1 cellular context compared by ENCODE assay signal in genomic region chr1:33433509-33434362, GRCh38.
TF ChIP-seq lines count a peak whose summit lies in the region.

No MANE protein-coding gene starts in this region.

TF ChIP-seq in K562, 482 proteins besides CTCF, POLR2A, EP300 and RAD21 (continued from another document):
- 0 out of 2 replicates have a peak, but pooled peaks have one; percentile 49 for TF ChIP-seq FOXP4 (CRISPR knock-in tag; IDR thresholded peaks at IDR 0.05; ENCODE audit: borderline replicate concordance)
- peak; percentile 54; the same call in 1 of the 2 replicates for TF ChIP-seq GTF2E2 (tag; IDR thresholded peaks at IDR 0.05)
- no peak for TF ChIP-seq ILF3 (IDR thresholded peaks at IDR 0.05; ENCODE audit: borderline replicate concordance)
- no peak for TF ChIP-seq E2F6 (IDR thresholded peaks at IDR 0.05; ENCODE audit: borderline replicate concordance in 1 of 2, extremely low read depth in 1 of 2, insufficient read depth in 1 of 2, insufficient read length in 1 of 2, low read depth in 1 of 2, low read length in 1 of 2, poor library complexity in 1 of 2, severe bottlenecking in 1 of 2)
- no peak for TF ChIP-seq TAL1 (IDR thresholded peaks at IDR 0.05)
- TF ChIP-seq LCOR (CRISPR knock-in tag; IDR thresholded peaks at IDR 0.05): no peak
- TF ChIP-seq USF2 (CRISPR knock-in tag; IDR thresholded peaks at IDR 0.05): no peak
- peak; percentile 37; the same call in 1 of the 2 replicates for TF ChIP-seq MAFK (IDR thresholded peaks at IDR 0.05; ENCODE audit: low read length)
- TF ChIP-seq PKNOX1 (IDR thresholded peaks at IDR 0.05): peak; percentile 39; the same call in 1 of the 2 replicates
- no peak for TF ChIP-seq ZNF830 (CRISPR knock-in tag; IDR thresholded peaks at IDR 0.05)
- peak; percentile 77 for TF ChIP-seq SMARCE1 (IDR thresholded peaks at IDR 0.05)
- TF ChIP-seq CTBP1 (IDR thresholded peaks at IDR 0.05; ENCODE audit: borderline replicate concordance): peak; percentile 52; the same call in 1 of the 2 replicates
- no peak for TF ChIP-seq ETV6 (IDR thresholded peaks at IDR 0.05; ENCODE audit: borderline replicate concordance in 1 of 2, low read depth in 2 of 2, low read length in 1 of 2)
- TF ChIP-seq ETV6 (CRISPR knock-in tag; IDR thresholded peaks at IDR 0.05; ENCODE audit: borderline replicate concordance): no peak
- no peak for TF ChIP-seq FOXP1 (CRISPR knock-in tag; IDR thresholded peaks at IDR 0.05)
- peak; percentile 76 for TF ChIP-seq ARID1B (IDR thresholded peaks at IDR 0.05)
- 0 out of 2 replicates have a peak, but pooled peaks have one; percentile 18 for TF ChIP-seq SOX6 (IDR thresholded peaks at IDR 0.05)
- no peak for TF ChIP-seq SRSF9 (IDR thresholded peaks at IDR 0.05; ENCODE audit: borderline replicate concordance, low read depth, low read length)
- TF ChIP-seq SMARCC2 (IDR thresholded peaks at IDR 0.05; ENCODE audit: low read depth): 0 out of 2 replicates have a peak, but pooled peaks have one; percentile 50
- peak; percentile 75 for TF ChIP-seq SPI1 (IDR thresholded peaks at IDR 0.05; ENCODE audit: borderline replicate concordance, low read depth, low read length)
- no peak for TF ChIP-seq BDP1 (IDR thresholded peaks at IDR 0.05; ENCODE audit: insufficient read depth, insufficient read length)
- no peak for TF ChIP-seq HDGF (IDR thresholded peaks at IDR 0.05)
- TF ChIP-seq SLC30A9 (CRISPR knock-in tag; IDR thresholded peaks at IDR 0.05): no peak
- no peak for TF ChIP-seq ZNF512 (tag; IDR thresholded peaks at IDR 0.05)
- TF ChIP-seq ZNF584 (CRISPR knock-in tag; IDR thresholded peaks at IDR 0.05; ENCODE audit: low read depth): 0 out of 2 replicates have a peak, but pooled peaks have one; percentile 26
- TF ChIP-seq HDAC1 (IDR thresholded peaks at IDR 0.05): no peak; a peak in 1 of 4 replicates
- no peak for TF ChIP-seq TCFL5 (CRISPR knock-in tag; conservative IDR thresholded peaks at IDR 0.05)
- TF ChIP-seq ZNF347 (CRISPR knock-in tag; IDR thresholded peaks at IDR 0.05; ENCODE audit: low read depth): no peak
- peak; percentile 72 for TF ChIP-seq DPF2 (IDR thresholded peaks at IDR 0.05)
- TF ChIP-seq RBM25 (IDR thresholded peaks at IDR 0.05; ENCODE audit: low read depth, low read length, severe bottlenecking): no peak
- TF ChIP-seq ETV1 (tag; conservative IDR thresholded peaks at IDR 0.05; ENCODE audit: low read depth): peak; percentile 23; the same call in 1 of the 2 replicates
- TF ChIP-seq ATF3 (IDR thresholded peaks at IDR 0.05): peak; percentile 87
- no peak for TF ChIP-seq ATF3 (CRISPR knock-in tag; conservative IDR thresholded peaks at IDR 0.05)
- no peak for TF ChIP-seq PBX2 (CRISPR knock-in tag; IDR thresholded peaks at IDR 0.05; ENCODE audit: low read depth)
- TF ChIP-seq PBX2 (tag; conservative IDR thresholded peaks at IDR 0.05; ENCODE audit: low read depth): peak; percentile 44
- TF ChIP-seq ZBED1 (IDR thresholded peaks at IDR 0.05): no peak
- no peak for TF ChIP-seq TBP (optimal IDR thresholded peaks at IDR 0.05; ENCODE audit: low read depth, low read length)
- peak; percentile 25 for TF ChIP-seq CBFA2T3 (IDR thresholded peaks at IDR 0.05)
- TF ChIP-seq TEAD1 (CRISPR knock-in tag; IDR thresholded peaks at IDR 0.05): no peak
- TF ChIP-seq KDM1A (IDR thresholded peaks at IDR 0.05): 0 out of 4 replicates have a peak, but pooled peaks of 1 of the 2 experiments have one; percentile 23
- no peak for TF ChIP-seq ARNT (IDR thresholded peaks at IDR 0.05)
- peak; percentile 20; the same call in 1 of the 2 replicates for TF ChIP-seq BACH1 (tag; IDR thresholded peaks at IDR 0.05)
- TF ChIP-seq ZNF75A (CRISPR knock-in tag; IDR thresholded peaks at IDR 0.05): no peak
- TF ChIP-seq FOXA3 (CRISPR knock-in tag; conservative IDR thresholded peaks at IDR 0.05 in 1 of 2, IDR thresholded peaks at IDR 0.05 in 1 of 2): peak; percentile 27 to 66; a peak in 3 of 4 replicates
- peak; percentile 79 for TF ChIP-seq VEZF1 (CRISPR knock-in tag; IDR thresholded peaks at IDR 0.05)
- TF ChIP-seq TRIM24 (IDR thresholded peaks at IDR 0.05): peak; percentile 30 to 61; a peak in 2 of 4 replicates
- TF ChIP-seq CREM (IDR thresholded peaks at IDR 0.05; ENCODE audit: low read depth): peak; percentile 49; the same call in 1 of the 2 replicates
- no peak for TF ChIP-seq SNIP1 (IDR thresholded peaks at IDR 0.05; ENCODE audit: low read depth)
- no peak for TF ChIP-seq RFX1 (IDR thresholded peaks at IDR 0.05)
- no peak for TF ChIP-seq NR2C2 (CRISPR knock-in tag; IDR thresholded peaks at IDR 0.05)
- peak; percentile 78; the same call in 1 of the 2 replicates for TF ChIP-seq NR2C2 (tag; IDR thresholded peaks at IDR 0.05)
- TF ChIP-seq ZNF124 (CRISPR knock-in tag; IDR thresholded peaks at IDR 0.05): no peak
- peak; percentile 28 for TF ChIP-seq FOS (IDR thresholded peaks at IDR 0.05; ENCODE audit: extremely low read depth, insufficient read length)
- peak; percentile 94 for TF ChIP-seq JUN (IDR thresholded peaks at IDR 0.05; ENCODE audit: borderline replicate concordance, low read depth, low read length)
- TF ChIP-seq JUN (CRISPR knock-in tag; IDR thresholded peaks at IDR 0.05; ENCODE audit: borderline replicate concordance): no peak
